31 cellular contexts compared by ENCODE assay signal in the genomic region with DNA sequence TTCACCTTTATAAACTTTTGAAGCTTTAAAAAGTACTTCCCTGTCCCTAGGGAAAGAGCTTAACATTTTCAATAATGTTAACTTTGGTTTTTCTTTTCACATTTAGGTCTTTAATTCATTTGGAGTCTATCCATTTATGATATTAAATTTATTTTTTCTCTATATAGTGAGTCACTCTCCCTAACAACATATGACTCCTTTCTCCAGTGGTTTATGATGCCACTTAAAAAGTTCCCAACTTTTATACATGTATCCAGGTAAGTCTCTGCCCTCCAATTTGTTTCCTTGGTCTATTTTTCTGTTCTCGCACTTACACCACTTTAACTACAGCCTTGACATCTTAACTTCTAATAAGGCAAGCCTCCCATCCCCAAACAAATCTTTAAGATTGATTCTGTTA.
"Had no signal": no experiment of that assay in that cellular context is flagged by ENCODE, and none has a peak within 500 bp of the region (broad histone marks: within the 10 kb centered on the region; RNA-seq: fewer than 3 reads in every experiment).

No MANE protein-coding gene starts in this region.

- H3K27ac ChIP-seq: lower lobe of right lung, ovary, skin epidermis, uterus had no signal

- DNase-seq: activated CD4-positive, alpha-beta memory T cell treated with anti-CD3 and anti-CD28 coated beads for 36 hours; activated CD4-positive, alpha-beta T cell treated with anti-CD3 and anti-CD28 coated beads, Interleukin-2, amount 10 ng/mL, durations not matched to agents 24 days and 14 days; activated CD8-positive, alpha-beta memory T cell treated with anti-CD3 and anti-CD28 coated beads, Interleukin-2, amount 50 U/mL, for 4 hours; activated effector memory CD4-positive, alpha-beta T cell treated with anti-CD3 and anti-CD28 coated beads, Interleukin-2, amount 50 U/mL, for 16 hours; activated naive CD4-positive, alpha-beta T cell treated with anti-CD3 and anti-CD28 coated beads, Interleukin-2, amount 10 ng/mL, durations not matched to agents 7 days and 5 days; activated T-cell treated with anti-CD3 and anti-CD28 coated beads, Interleukin-2, amount 50 U/mL, for 1 hour; amniotic stem cell; dermis blood vessel endothelial cell; effector CD4-positive, alpha-beta T cell; gastrocnemius medialis; kidney glomerular epithelial cell; lower lobe of right lung; mesendoderm; natural killer cell; ovary; retina; stimulated activated CD4-positive, alpha-beta T cell treated with anti-CD3 and anti-CD28 coated beads, Interleukin-12 subunit alpha, Interleukin-12 subunit beta, amount 100 ng/mL, for 4 hours; stimulated activated CD4-positive, alpha-beta T cell treated with anti-CD3 and anti-CD28 coated beads, Interleukin-4, amount 100 ng/mL, for 1 hour; substantia nigra; T-helper 9 cell; uterus had no signal

- H3K4me1 ChIP-seq: uterus had no signal

- H3K4me3 ChIP-seq: gastrocnemius medialis, lower lobe of right lung, ovary, skin epidermis, uterus had no signal

- H3K36me3 Mint-ChIP-seq: natural killer cell had no signal

- H3K9me3 ChIP-seq: gastrocnemius medialis, lower lobe of right lung, ovary, uterus had no signal

- H3K27me3 ChIP-seq: gastrocnemius medialis, ovary, uterus had no signal

- H3K4me3 Mint-ChIP-seq: activated CD4-positive, alpha-beta memory T cell treated with anti-CD3 and anti-CD28 coated beads for 36 hours; activated CD4-positive, alpha-beta T cell treated with anti-CD3 and anti-CD28 coated beads, Interleukin-2, amount 10 ng/mL, durations not matched to agents 24 days and 14 days; activated naive CD4-positive, alpha-beta T cell treated with anti-CD3 and anti-CD28 coated beads, Interleukin-2, amount 10 ng/mL, durations not matched to agents 7 days and 5 days; activated T-helper 1 cell treated with anti-CD3 and anti-CD28 coated beads, Interleukin-12 subunit alpha, Interleukin-12 subunit beta, Interleukin-2, Interleukin-4 antibody, amounts not matched to agents 30 ng/mL and 10 ng/mL and 1 ng/mL, durations not matched to agents 14 hours and 24 hours and 36 hours; central memory CD8-positive, alpha-beta T cell; stimulated activated naive CD8-positive, alpha-beta T cell treated with anti-CD3 and anti-CD28 coated beads, Interleukin-15, Interleukin-2, amounts not matched to agents 100 ng/mL and 50 ng/mL, for 24 hours; T-helper 1 cell treated with Interleukin-12 subunit alpha and Interleukin-12 subunit beta and Interleukin-4 antibody, amounts not matched to agents 30 μg/mL and 1 μg/mL, for 36 hours; type B pancreatic cell had no signal

- H3K9me3 Mint-ChIP-seq: activated CD4-positive, alpha-beta memory T cell treated with anti-CD3 and anti-CD28 coated beads for 36 hours; activated CD4-positive, alpha-beta T cell treated with anti-CD3 and anti-CD28 coated beads, Interleukin-2, amount 10 ng/mL, durations not matched to agents 24 days and 14 days; activated naive CD4-positive, alpha-beta T cell treated with anti-CD3 and anti-CD28 coated beads, Interleukin-2, amount 10 ng/mL, durations not matched to agents 7 days and 5 days; activated T-helper 1 cell treated with anti-CD3 and anti-CD28 coated beads, Interleukin-12 subunit alpha, Interleukin-12 subunit beta, Interleukin-2, Interleukin-4 antibody, amounts not matched to agents 30 ng/mL and 10 ng/mL and 1 ng/mL, durations not matched to agents 14 hours and 24 hours and 36 hours; central memory CD8-positive, alpha-beta T cell; natural killer cell; stimulated activated naive CD8-positive, alpha-beta T cell treated with anti-CD3 and anti-CD28 coated beads, Interleukin-15, Interleukin-2, amounts not matched to agents 100 ng/mL and 50 ng/mL, for 24 hours; T-helper 1 cell treated with Interleukin-12 subunit alpha and Interleukin-12 subunit beta and Interleukin-4 antibody, amounts not matched to agents 30 μg/mL and 1 μg/mL, for 36 hours had no signal

- H3K27me3 Mint-ChIP-seq: central memory CD8-positive, alpha-beta T cell; progenitor cell of endocrine pancreas; stimulated activated naive CD8-positive, alpha-beta T cell treated with anti-CD3 and anti-CD28 coated beads, Interleukin-15, Interleukin-2, amounts not matched to agents 100 ng/mL and 50 ng/mL, for 24 hours; type B pancreatic cell had no signal

- ATAC-seq: activated CD4-positive, CD25-positive, alpha-beta regulatory T cell treated with anti-CD3 and anti-CD28 coated beads, Interleukin-2, amount 50 U/mL, for 24 hours; gastrocnemius medialis; left lobe of liver; lower lobe of right lung; natural killer cell; sciatic nerve had no signal

- H3K27ac Mint-ChIP-seq: activated CD4-positive, alpha-beta memory T cell treated with anti-CD3 and anti-CD28 coated beads for 36 hours; activated CD4-positive, alpha-beta T cell treated with anti-CD3 and anti-CD28 coated beads, Interleukin-2, amount 10 ng/mL, durations not matched to agents 24 days and 14 days; activated naive CD4-positive, alpha-beta T cell treated with anti-CD3 and anti-CD28 coated beads, Interleukin-2, amount 10 ng/mL, durations not matched to agents 7 days and 5 days; activated T-helper 1 cell treated with anti-CD3 and anti-CD28 coated beads, Interleukin-12 subunit alpha, Interleukin-12 subunit beta, Interleukin-2, Interleukin-4 antibody, amounts not matched to agents 30 ng/mL and 10 ng/mL and 1 ng/mL, durations not matched to agents 14 hours and 24 hours and 36 hours; natural killer cell; progenitor cell of endocrine pancreas; stimulated activated naive CD8-positive, alpha-beta T cell treated with anti-CD3 and anti-CD28 coated beads, Interleukin-15, Interleukin-2, amounts not matched to agents 100 ng/mL and 50 ng/mL, for 24 hours; T-helper 1 cell treated with Interleukin-12 subunit alpha and Interleukin-12 subunit beta and Interleukin-4 antibody, amounts not matched to agents 30 μg/mL and 1 μg/mL, for 36 hours; type B pancreatic cell had no signal

- H3K36me3 ChIP-seq: gastrocnemius medialis, lower lobe of right lung, ovary, uterus had no signal
